Comparison of ENCODE assay signal across 15 cellular contexts in genomic region chr3:14764331-14765064, GRCh38. TPM values are rescaled to one million over a fixed set of nuclear protein-coding genes. Genes with fewer than 3 reads are reported as not detected.
"Had no signal": no experiment of that assay in that cellular context is flagged by ENCODE, and none has a peak within 500 bp of the region (broad histone marks: within the 10 kb centered on the region; RNA-seq: fewer than 3 reads in every experiment).

No MANE protein-coding gene starts in this region.

- H3K27ac ChIP-seq: foreskin keratinocyte, parathyroid adenoma, skin epidermis had no signal

- H3K79me2 ChIP-seq: parathyroid adenoma had no signal

- H3K4me1 ChIP-seq: foreskin keratinocyte, parathyroid adenoma had no signal

- H3K4me3 ChIP-seq: skin epidermis had no signal

- DNase-seq: activated CD4-positive, alpha-beta T cell treated with anti-CD3 and anti-CD28 coated beads, Interleukin-2, amount 50 U/mL, for 48 hours; activated CD4-positive, CD25-positive, alpha-beta regulatory T cell treated with anti-CD3 and anti-CD28 coated beads, Interleukin-2, amount 50 U/mL, for 72 hours; activated CD8-positive, alpha-beta memory T cell treated with anti-CD3 and anti-CD28 coated beads, Interleukin-2, amount 10 ng/mL, durations not matched to agents 7 days and 5 days; activated effector memory CD4-positive, alpha-beta T cell treated with Interleukin-2 at 50 U/mL for 16 hours; activated T-cell treated with anti-CD3 and anti-CD28 coated beads, Interleukin-2, amount 50 U/mL, for 24 hours; amygdala; erythroblast; head of caudate nucleus; left ventricle myocardium superior; mesenchymal stem cell; T-helper 9 cell had no signal

- ATAC-seq: activated CD8-positive, alpha-beta memory T cell treated with anti-CD3 and anti-CD28 coated beads, Interleukin-2, amount 10 ng/mL, durations not matched to agents 7 days and 5 days; activated naive CD4-positive, alpha-beta T cell treated with anti-CD3 and anti-CD28 coated beads, Interleukin-2, amount 50 U/mL, for 72 hours; foreskin keratinocyte; left ventricle myocardium superior had no signal

- H2AFZ ChIP-seq: parathyroid adenoma had no signal

- H3K9ac ChIP-seq: parathyroid adenoma had no signal

RNA-seq across cellular contexts. Expression of gene FGD5, which starts 54.3 kb away (rescaled TPM):
- total RNA-seq: activated CD8-positive, alpha-beta memory T cell treated with anti-CD3 and anti-CD28 coated beads, Interleukin-2, amount 10 ng/mL, durations not matched to agents 7 days and 5 days; activated naive CD4-positive, alpha-beta T cell treated with anti-CD3 and anti-CD28 coated beads, Interleukin-2, amount 50 U/mL, for 72 hours; foreskin keratinocyte had no signal
- polyA plus RNA-seq: foreskin keratinocyte had no signal
